In the genomic region with DNA sequence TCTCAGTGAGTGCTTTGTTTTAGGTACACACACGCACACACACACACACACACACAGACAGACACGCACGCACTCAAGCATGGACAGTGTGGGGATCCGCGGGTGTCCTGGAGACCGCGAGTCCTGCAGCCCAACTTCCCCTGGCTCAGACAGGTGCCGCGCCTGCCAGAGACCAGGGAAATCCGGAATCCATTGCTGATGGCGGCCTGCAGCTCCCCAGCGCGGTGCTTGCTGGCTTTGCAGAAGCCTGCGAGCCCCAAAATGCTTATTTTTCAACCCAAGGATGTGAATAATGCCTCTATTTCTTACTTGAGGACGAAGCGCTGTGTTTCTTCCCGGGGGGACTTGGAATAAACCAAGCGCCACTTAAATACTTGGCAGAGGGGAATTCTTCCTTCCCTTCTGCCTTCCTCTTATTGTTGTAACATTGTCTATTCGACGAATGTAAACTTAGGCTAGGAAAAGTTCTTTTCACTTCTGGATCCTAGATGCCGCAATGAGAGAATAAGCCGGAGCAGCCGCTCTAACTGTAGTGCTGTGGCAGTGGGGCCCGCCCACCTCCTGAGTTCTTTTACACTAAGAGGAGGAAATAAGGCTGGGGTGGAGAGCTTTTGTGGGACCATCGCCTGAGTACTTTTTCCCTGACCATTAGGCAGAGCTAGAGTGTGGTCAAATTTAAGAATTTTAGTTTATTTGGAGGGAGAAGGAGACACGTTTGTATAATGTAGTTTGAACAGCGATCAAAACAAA, we compare ENCODE assay signal across 8 cellular contexts. TPM values are rescaled to one million over a fixed set of nuclear protein-coding genes. Genes with fewer than 3 reads are reported as not detected.
DNase-seq lines count a peak whose midpoint lies in the region; ATAC-seq and TF ChIP-seq lines count a peak whose summit lies in the region.

No MANE protein-coding gene starts in this region.

- no peaks in the 10 kb centered on the region for H3K9me3 Mint-ChIP-seq in CD4-positive, CD25-positive, alpha-beta regulatory T cell
- H3K9me3 Mint-ChIP-seq in activated naive CD8-positive, alpha-beta T cell treated with anti-CD3 and anti-CD28 coated beads, Interleukin-2, amount 10 ng/mL, durations not matched to agents 7 days and 5 days, result no peaks in the 10 kb centered on the region

- H3K4me1 Mint-ChIP-seq in CD4-positive, CD25-positive, alpha-beta regulatory T cell, result peaks cover 0 to 17% (median 7%) of the 10 kb centered on the region in 4 donors
- H3K4me1 Mint-ChIP-seq in activated naive CD8-positive, alpha-beta T cell treated with anti-CD3 and anti-CD28 coated beads, Interleukin-2, amount 10 ng/mL, durations not matched to agents 7 days and 5 days, result peaks cover 13% of the 10 kb centered on the region

- intact Hi-C loops in heart left ventricle (cut with DNase I), result loop anchor here in 3 of 10 donors (5.0 to 10.0 kb wide), 3 partner anchors 37 to 45 kb away; no protein-coding TSS in a partner anchor

- H3K4me3 ChIP-seq in CD4-positive, CD25-positive, alpha-beta regulatory T cell (ENCODE audit: low read depth, low read length), result peak overlapping the region; percentile 39
- H3K4me3 ChIP-seq in GM23248 (peak overlapping the region; percentile 82), heart left ventricle (peak overlapping the region; percentile 27 to 74 (median 62)), osteoblast (ENCODE audit: insufficient read depth, low read length) (peak overlapping the region; percentile 84)

- no peaks in the 10 kb centered on the region for H3K9me2 ChIP-seq in GM23248 (ENCODE audit: insufficient read depth)

- peak in 7 of 12 donors; percentile 25 to 43 (median 38) for TF ChIP-seq CTCF in heart left ventricle (IDR thresholded peaks at IDR 0.05)
- TF ChIP-seq CTCF in osteoblast (IDR thresholded peaks at IDR 0.05; ENCODE audit: extremely low read depth, low read depth, low read length), result peak; percentile 50

- H3K4me1 ChIP-seq in CD4-positive, CD25-positive, alpha-beta regulatory T cell (ENCODE audit: control insufficient read depth, insufficient read depth, low read length, poor library complexity, severe bottlenecking), result peaks cover 23% of the 10 kb centered on the region
- peaks cover 55% of the 10 kb centered on the region for H3K4me1 ChIP-seq in GM23248 (ENCODE audit: insufficient read depth)
- peaks cover 0 to 22% (median 10%) of the 10 kb centered on the region in 12 donors for H3K4me1 ChIP-seq in heart left ventricle
- peaks cover 26% of the 10 kb centered on the region for H3K4me1 ChIP-seq in osteoblast (ENCODE audit: insufficient read depth, low read length)

- TF ChIP-seq POLR2A in heart left ventricle (IDR thresholded peaks at IDR 0.05), result no peak

- H3F3A ChIP-seq in GM23248 (ENCODE audit: insufficient read depth), result peaks cover 62% of the 10 kb centered on the region

- H4K20me1 ChIP-seq in GM23248 (ENCODE audit: insufficient read depth), result no peaks in the 10 kb centered on the region
- H4K20me1 ChIP-seq in osteoblast (ENCODE audit: insufficient read depth, low read length), result no peaks in the 10 kb centered on the region

- in situ Hi-C loops in GM23248 (cut with MboI), result no loop called here

- H3K4me3 Mint-ChIP-seq in CD4-positive, CD25-positive, alpha-beta regulatory T cell, result peak overlapping the region; percentile 61 to 81 (median 70)
- H3K4me3 Mint-ChIP-seq in activated naive CD8-positive, alpha-beta T cell treated with anti-CD3 and anti-CD28 coated beads, Interleukin-2, amount 10 ng/mL, durations not matched to agents 7 days and 5 days, result peak overlapping the region; percentile 78

- DNase-seq in CD4-positive, CD25-positive, alpha-beta regulatory T cell, result peak in 1 of 3 donors; percentile 33
- peak; percentile 81 for DNase-seq in GM23248
- peak; percentile 53 for DNase-seq in NCI-H748 (lab: John Stamatoyannopoulos, UW; ENCODE audit: unreplicated experiment)
- DNase-seq in activated naive CD8-positive, alpha-beta T cell treated with anti-CD3 and anti-CD28 coated beads, Interleukin-2, amount 10 ng/mL, durations not matched to agents 7 days and 5 days, result peak; percentile 61
- DNase-seq in heart left ventricle, result peak; percentile 26 to 58 (median 36)
- peak; percentile 84 for DNase-seq in osteoblast (ENCODE audit: insufficient read length, low spot score, missing footprints)
- no peak for DNase-seq in SHP77 (lab: John Stamatoyannopoulos, UW)

- peaks cover 43% of the 10 kb centered on the region for H3K27me3 ChIP-seq in CD4-positive, CD25-positive, alpha-beta regulatory T cell (ENCODE audit: control insufficient read depth, insufficient read depth, low read length)
- H3K27me3 ChIP-seq in GM23248 (replicated peaks; ENCODE audit: insufficient read depth) (no peaks in the 10 kb centered on the region), heart left ventricle (peaks cover 0 to 9% (median 0%) of the 10 kb centered on the region in 9 donors), osteoblast (ENCODE audit: insufficient read depth, low read length) (no peaks in the 10 kb centered on the region)

- peak overlapping the region; percentile 80 for H3K4me2 ChIP-seq in GM23248 (ENCODE audit: unreplicated experiment)
- peak overlapping the region; percentile 97 for H3K4me2 ChIP-seq in osteoblast (ENCODE audit: insufficient read depth, low read length)

- POLR2A ChIA-PET in activated naive CD8-positive, alpha-beta T cell treated with anti-CD3 and anti-CD28 coated beads, Interleukin-2, amount 10 ng/mL, durations not matched to agents 7 days and 5 days (lab: Charles Lee), result interaction anchor here (0.6 to 1.9 kb wide), 3 partner anchors 15 to 100 kb away, joined by 3 to 4 read pairs (median 4); no protein-coding TSS in a partner anchor

- no peaks in the 10 kb centered on the region for H3K9me3 ChIP-seq in CD4-positive, CD25-positive, alpha-beta regulatory T cell (ENCODE audit: control insufficient read depth in 2 of 2, low read length in 2 of 2)
- H3K9me3 ChIP-seq in GM23248 (ENCODE audit: low read depth) (no peaks in the 10 kb centered on the region), heart left ventricle (no peaks in the 10 kb centered on the region), osteoblast (ENCODE audit: low read depth, low read length) (no peaks in the 10 kb centered on the region)

- WGBS in GM23248 (ENCODE audit: low coverage in 1 of 2, low lambda C conversion rate in 2 of 2, missing lambda C conversion rate in 2 of 2), 2 experiments, result 2% methylated on average over 27 of the region's 27 CpGs
- 6 to 14% (median 6%) methylated on average over 20 to 27 of the region's 27 CpGs for WGBS in heart left ventricle, 4 donors

- peak in 1 of 2 donors; percentile 31 for ATAC-seq in CD4-positive, CD25-positive, alpha-beta regulatory T cell (ENCODE audit: low read depth in 2 of 2)
- ATAC-seq in activated naive CD8-positive, alpha-beta T cell treated with anti-CD3 and anti-CD28 coated beads, Interleukin-2, amount 10 ng/mL, durations not matched to agents 7 days and 5 days (ENCODE audit: low read depth), result peak; percentile 55
- peak; percentile 41 to 83 (median 70) for ATAC-seq in heart left ventricle
- ATAC-seq in HG03378 (IDR thresholded peaks at IDR 0.05; ENCODE audit: unreplicated experiment), result no peak

- H3K79me2 ChIP-seq in GM23248 (ENCODE audit: insufficient read depth) (peaks cover 57% of the 10 kb centered on the region), osteoblast (ENCODE audit: insufficient read depth, low read length) (peaks cover 25% of the 10 kb centered on the region)

- peaks cover 60% of the 10 kb centered on the region for H3K27me3 Mint-ChIP-seq in CD4-positive, CD25-positive, alpha-beta regulatory T cell
- peaks cover 21% of the 10 kb centered on the region for H3K27me3 Mint-ChIP-seq in activated naive CD8-positive, alpha-beta T cell treated with anti-CD3 and anti-CD28 coated beads, Interleukin-2, amount 10 ng/mL, durations not matched to agents 7 days and 5 days

- no peak overlapping the region for H3K27ac ChIP-seq in CD4-positive, CD25-positive, alpha-beta regulatory T cell (ENCODE audit: insufficient read depth, low read length, poor library complexity, severe bottlenecking)
- H3K27ac ChIP-seq in GM23248, result peak overlapping the region; percentile 62
- peak overlapping the region in 3 of 12 donors; percentile 33 to 46 (median 45) for H3K27ac ChIP-seq in heart left ventricle
- H3K27ac ChIP-seq in osteoblast (ENCODE audit: low read depth, low read length), result peak overlapping the region; percentile 40

- H3K36me3 Mint-ChIP-seq in CD4-positive, CD25-positive, alpha-beta regulatory T cell, result peaks cover 3% of the 10 kb centered on the region
- peaks cover 16% of the 10 kb centered on the region for H3K36me3 Mint-ChIP-seq in activated naive CD8-positive, alpha-beta T cell treated with anti-CD3 and anti-CD28 coated beads, Interleukin-2, amount 10 ng/mL, durations not matched to agents 7 days and 5 days

- H2AFZ ChIP-seq in GM23248 (peak overlapping the region; percentile 90), osteoblast (ENCODE audit: low read length) (peak overlapping the region; percentile 91)

- H3K9ac ChIP-seq in GM23248, result peak overlapping the region; percentile 79

- no peaks in the 10 kb centered on the region for H3K36me3 ChIP-seq in CD4-positive, CD25-positive, alpha-beta regulatory T cell (ENCODE audit: control insufficient read depth, insufficient read depth, low read length)
- H3K36me3 ChIP-seq in GM23248 (ENCODE audit: low read depth), result 0 out of 2 replicates have a peak, but pooled peaks cover 4% of the 10 kb centered on the region
- no peaks in the 10 kb centered on the region for H3K36me3 ChIP-seq in heart left ventricle
- peaks cover 4% of the 10 kb centered on the region for H3K36me3 ChIP-seq in osteoblast (ENCODE audit: insufficient read depth, low read length)

- H3K27ac Mint-ChIP-seq in CD4-positive, CD25-positive, alpha-beta regulatory T cell, result peak overlapping the region in 1 of 3 donors; percentile 22
- peak overlapping the region; percentile 26 for H3K27ac Mint-ChIP-seq in activated naive CD8-positive, alpha-beta T cell treated with anti-CD3 and anti-CD28 coated beads, Interleukin-2, amount 10 ng/mL, durations not matched to agents 7 days and 5 days

RNA-seq across cellular contexts. Expression of a gene that starts 0.8 kb away (rescaled TPM):
- total RNA-seq in CD4-positive, CD25-positive, alpha-beta regulatory T cell, result 0.42 TPM
- polyA plus RNA-seq in CD4-positive, CD25-positive, alpha-beta regulatory T cell, result under 1 TPM; 0.03 to 0.29 (median 0.06) TPM
- 21.5 and 24.3 TPM in 2 replicates for total RNA-seq in GM23248 (2014; rRNA removed; shearing (Covaris generic))
- polyA plus RNA-seq in GM23248 (2016; fragmentation: Nextera tagmentation; extraction: Ambion mirVana) (10.3 and 10.4 TPM in 2 replicates), heart left ventricle (1 to 10 TPM in 1 of 2 donors, under 1 TPM in 1; 0.23 to 1.9 TPM)
- 1 to 10 TPM; 2.0 to 2.5 TPM for total RNA-seq in activated naive CD8-positive, alpha-beta T cell treated with anti-CD3 and anti-CD28 coated beads, Interleukin-2, amount 10 ng/mL, durations not matched to agents 7 days and 5 days
- total RNA-seq in heart left ventricle (10 to 100 TPM in 1 of 9 donors, 1 to 10 TPM in 3, under 1 TPM in 5; 0.25 to 10.7 (median 1.00) TPM), osteoblast (2.7 and 2.9 TPM in 2 replicates)

Comparison
In these comparisons a context has a peak if more than half of its experiments do, and no peak if none do; other contexts are left out.
1. DNase-seq: peak in GM23248 (single experiment), NCI-H748 (single experiment), activated naive CD8-positive, alpha-beta T cell treated with anti-CD3 and anti-CD28 coated beads, Interleukin-2, amount 10 ng/mL, durations not matched to agents 7 days and 5 days (single experiment), heart left ventricle (5 of 5) and osteoblast (single experiment); none in SHP77 (0 of 2).
2. Peak in every context shown above with its lines, with median percentiles within 50 percentile points of each other: H3K4me3 ChIP-seq.